In genomic region chr19:29380581-29380980, GRCh38 we compare ENCODE assay signal across 15 cellular contexts.
"Had no signal": no experiment of that assay in that cellular context is flagged by ENCODE, and none has a peak within 500 bp of the region (broad histone marks: within the 10 kb centered on the region; RNA-seq: fewer than 3 reads in every experiment).

No MANE protein-coding gene starts in this region.

- H3K36me3 ChIP-seq: adrenal gland, esophagus muscularis mucosa, prostate gland, upper lobe of right lung had no signal

- H3K4me1 Mint-ChIP-seq: activated naive CD4-positive, alpha-beta T cell treated with anti-CD3 and anti-CD28 coated beads, Interleukin-2, amount 50 U/mL, for 24 hours; stimulated activated memory B cell treated with anti-CD40 and anti-IgM and Interleukin-4, amounts not matched to agents 10 μg/mL and 1 μg/mL and 100 μg/mL, for 72 hours had no signal

- H3K4me1 ChIP-seq: adrenal gland, esophagus muscularis mucosa, prostate gland, upper lobe of right lung had no signal

- H3K4me3 ChIP-seq: adrenal gland, esophagus muscularis mucosa, prostate gland, upper lobe of right lung had no signal

- H3K9me3 Mint-ChIP-seq: activated naive CD4-positive, alpha-beta T cell treated with anti-CD3 and anti-CD28 coated beads, Interleukin-2, amount 50 U/mL, for 24 hours; activated T-cell treated with anti-CD3 and anti-CD28 coated beads, Interleukin-2, amount 50 U/mL, for 24 hours; natural killer cell treated with Interleukin-12 subunit alpha and Interleukin-12 subunit beta and Interleukin-15 and Interleukin-18, amount 100 ng/mL, for 72 hours; stimulated activated memory B cell treated with anti-CD40 and anti-IgM and Interleukin-4, amounts not matched to agents 10 μg/mL and 1 μg/mL and 100 μg/mL, for 72 hours had no signal

- H3K4me3 Mint-ChIP-seq: activated naive CD4-positive, alpha-beta T cell treated with anti-CD3 and anti-CD28 coated beads, Interleukin-2, amount 50 U/mL, for 24 hours; activated T-cell treated with anti-CD3 and anti-CD28 coated beads, Interleukin-2, amount 50 U/mL, for 24 hours; natural killer cell treated with Interleukin-12 subunit alpha and Interleukin-12 subunit beta and Interleukin-15 and Interleukin-18, amount 100 ng/mL, for 72 hours; stimulated activated memory B cell treated with anti-CD40 and anti-IgM and Interleukin-4, amounts not matched to agents 10 μg/mL and 1 μg/mL and 100 μg/mL, for 72 hours had no signal

- H3K36me3 Mint-ChIP-seq: activated naive CD4-positive, alpha-beta T cell treated with anti-CD3 and anti-CD28 coated beads, Interleukin-2, amount 50 U/mL, for 24 hours; natural killer cell treated with Interleukin-12 subunit alpha and Interleukin-12 subunit beta and Interleukin-15 and Interleukin-18, amount 100 ng/mL, for 72 hours; stimulated activated memory B cell treated with anti-CD40 and anti-IgM and Interleukin-4, amounts not matched to agents 10 μg/mL and 1 μg/mL and 100 μg/mL, for 72 hours had no signal

- H3K27ac ChIP-seq: adrenal gland, esophagus muscularis mucosa, prostate gland, upper lobe of right lung, VCaP had no signal

- H3K27ac Mint-ChIP-seq: activated naive CD4-positive, alpha-beta T cell treated with anti-CD3 and anti-CD28 coated beads, Interleukin-2, amount 50 U/mL, for 24 hours; activated T-cell treated with anti-CD3 and anti-CD28 coated beads, Interleukin-2, amount 50 U/mL, for 24 hours; natural killer cell treated with Interleukin-12 subunit alpha and Interleukin-12 subunit beta and Interleukin-15 and Interleukin-18, amount 100 ng/mL, for 72 hours; stimulated activated memory B cell treated with anti-CD40 and anti-IgM and Interleukin-4, amounts not matched to agents 10 μg/mL and 1 μg/mL and 100 μg/mL, for 72 hours had no signal

- DNase-seq: activated CD4-positive, alpha-beta T cell treated with anti-CD3 and anti-CD28 coated beads, Interleukin-2, amount 50 U/mL, for 48 hours; activated T-cell treated with anti-CD3 and anti-CD28 coated beads, Interleukin-2, amount 50 U/mL, for 24 hours; left ventricle myocardium superior; mesendoderm; nucleus accumbens; SK-N-SH; T-helper 1 cell; upper lobe of right lung had no signal

- H3K27me3 Mint-ChIP-seq: stimulated activated memory B cell treated with anti-CD40 and anti-IgM and Interleukin-4, amounts not matched to agents 10 μg/mL and 1 μg/mL and 100 μg/mL, for 72 hours had no signal

- H3K27me3 ChIP-seq: adrenal gland had no signal

- H3K9me3 ChIP-seq: adrenal gland, esophagus muscularis mucosa, prostate gland, SK-N-SH, upper lobe of right lung had no signal
